Comparison of ENCODE assay signal across 2 cellular contexts in the genomic region with DNA sequence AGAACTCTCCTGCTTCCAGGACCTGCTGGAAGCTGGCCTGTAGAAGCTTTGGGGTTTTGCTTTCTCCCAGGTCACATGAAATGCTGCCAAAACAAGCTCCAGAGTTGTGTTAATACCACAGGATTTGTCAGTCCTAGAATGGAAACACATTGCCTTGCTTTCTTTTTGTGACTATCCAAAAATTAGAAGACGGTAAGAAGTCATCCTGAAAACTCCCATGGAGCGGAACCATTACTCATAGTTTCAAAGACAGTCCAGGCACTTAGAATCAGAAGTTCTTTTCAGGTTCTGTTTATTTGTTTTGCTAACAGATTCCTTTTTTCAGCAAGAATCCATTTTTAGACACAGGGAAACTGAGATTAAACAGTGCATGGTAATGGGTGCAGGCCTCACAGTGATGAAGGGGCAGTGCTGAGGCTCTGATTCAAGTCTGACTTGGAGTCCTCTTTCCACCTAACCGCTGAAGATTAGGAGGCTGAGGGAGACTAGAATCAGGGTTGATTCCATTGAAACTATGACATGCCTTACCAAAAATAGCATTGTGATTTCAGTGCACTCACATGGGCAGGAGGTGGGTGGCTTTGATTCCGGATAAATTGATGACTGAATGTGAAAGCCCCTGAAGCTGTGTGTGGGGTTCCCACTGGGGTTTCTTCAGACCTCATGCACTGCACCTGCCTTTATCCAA.
TF ChIP-seq lines count a peak whose summit lies in the region.

No MANE protein-coding gene starts in this region.

TF ChIP-seq in IMR-90, 13 proteins besides CTCF, POLR2A, EP300 and RAD21:
- TF ChIP-seq MAFK (IDR thresholded peaks at IDR 0.05; ENCODE audit: low read depth, low read length), result no peak
- no peak for TF ChIP-seq SMC3 (IDR thresholded peaks at IDR 0.05; ENCODE audit: low read depth, low read length)
- TF ChIP-seq CHD1 (IDR thresholded peaks at IDR 0.05; ENCODE audit: low read depth, low read length), result no peak
- TF ChIP-seq, protein P1, sequence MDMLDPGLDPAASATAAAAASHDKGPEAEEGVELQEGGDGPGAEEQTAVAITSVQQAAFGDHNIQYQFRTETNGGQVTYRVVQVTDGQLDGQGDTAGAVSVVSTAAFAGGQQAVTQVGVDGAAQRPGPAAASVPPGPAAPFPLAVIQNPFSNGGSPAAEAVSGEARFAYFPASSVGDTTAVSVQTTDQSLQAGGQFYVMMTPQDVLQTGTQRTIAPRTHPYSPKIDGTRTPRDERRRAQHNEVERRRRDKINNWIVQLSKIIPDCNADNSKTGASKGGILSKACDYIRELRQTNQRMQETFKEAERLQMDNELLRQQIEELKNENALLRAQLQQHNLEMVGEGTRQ (IDR thresholded peaks at IDR 0.05; ENCODE audit: low read depth, low read length), result no peak
- TF ChIP-seq FOS (IDR thresholded peaks at IDR 0.05; ENCODE audit: low read depth, low read length), result no peak
- no peak for TF ChIP-seq RFX5 (IDR thresholded peaks at IDR 0.05; ENCODE audit: low read depth, low read length)

TF ChIP-seq in HEK293T, 16 proteins besides CTCF, POLR2A, EP300 and RAD21 (continued from another document):
- TF ChIP-seq HDGF (IDR thresholded peaks at IDR 0.05; ENCODE audit: borderline replicate concordance) (no peak), L3MBTL2 (conservative IDR thresholded peaks at IDR 0.05) (no peak), ZNF384 (IDR thresholded peaks at IDR 0.05) (no peak), BHLHE40 (IDR thresholded peaks at IDR 0.05; ENCODE audit: borderline replicate concordance) (no peak), FOXM1 (IDR thresholded peaks at IDR 0.05; ENCODE audit: borderline replicate concordance) (no peak), SUZ12 (IDR thresholded peaks at IDR 0.05) (no peak), FOXA1 (IDR thresholded peaks at IDR 0.05) (no peak), TARDBP (IDR thresholded peaks at IDR 0.05) (no peak), SP1 (IDR thresholded peaks at IDR 0.05) (no peak), FOXK2 (IDR thresholded peaks at IDR 0.05) (no peak), ELF4 (IDR thresholded peaks at IDR 0.05) (no peak)
- TF ChIP-seq, protein P2, sequence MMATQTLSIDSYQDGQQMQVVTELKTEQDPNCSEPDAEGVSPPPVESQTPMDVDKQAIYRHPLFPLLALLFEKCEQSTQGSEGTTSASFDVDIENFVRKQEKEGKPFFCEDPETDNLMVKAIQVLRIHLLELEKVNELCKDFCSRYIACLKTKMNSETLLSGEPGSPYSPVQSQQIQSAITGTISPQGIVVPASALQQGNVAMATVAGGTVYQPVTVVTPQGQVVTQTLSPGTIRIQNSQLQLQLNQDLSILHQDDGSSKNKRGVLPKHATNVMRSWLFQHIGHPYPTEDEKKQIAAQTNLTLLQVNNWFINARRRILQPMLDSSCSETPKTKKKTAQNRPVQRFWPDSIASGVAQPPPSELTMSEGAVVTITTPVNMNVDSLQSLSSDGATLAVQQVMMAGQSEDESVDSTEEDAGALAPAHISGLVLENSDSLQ (IDR thresholded peaks at IDR 0.05), result no peak
